26 cellular contexts compared by ENCODE assay signal in genomic region chr22:28478564-28478963, GRCh38.
"Had no signal": no experiment of that assay in that cellular context is flagged by ENCODE, and none has a peak within 500 bp of the region (broad histone marks: within the 10 kb centered on the region; RNA-seq: fewer than 3 reads in every experiment).

No MANE protein-coding gene starts in this region.

- ATAC-seq: stimulated activated effector memory CD8-positive, alpha-beta T cell treated with anti-CD3 and anti-CD28 coated beads, Interleukin-12 subunit alpha, Interleukin-12 subunit beta, amount 100 ng/mL, for 72 hours; stimulated activated memory B cell treated with anti-CD40 and anti-IgM and Interleukin-4, amounts not matched to agents 10 μg/mL and 1 μg/mL and 100 μg/mL, for 72 hours; stimulated activated naive B cell treated with anti-CD40 and anti-IgM and Interleukin-4, amounts not matched to agents 10 μg/mL and 1 μg/mL and 100 μg/mL, for 72 hours; stimulated activated naive CD8-positive, alpha-beta T cell treated with anti-CD3 and anti-CD28 coated beads, Interleukin-15, amount 100 ng/mL, for 72 hours; stimulated activated naive CD8-positive, alpha-beta T cell treated with anti-CD3 and anti-CD28 coated beads, Interleukin-15, Interleukin-2, amounts not matched to agents 100 U/mL and 50 U/mL, for 24 hours; upper lobe of right lung had no signal

- H3K36me3 ChIP-seq: stomach, suprapubic skin, thoracic aorta, thyroid gland, tibial artery, tibial nerve, transverse colon, upper lobe of left lung, upper lobe of right lung, uterus, vagina had no signal

- H3K27ac ChIP-seq: stomach, suprapubic skin, testis, thoracic aorta, thyroid gland, tibial artery, tibial nerve, transverse colon, upper lobe of left lung, upper lobe of right lung, uterus, vagina had no signal

- H3K27me3 ChIP-seq: stomach, suprapubic skin, testis, thyroid gland, tibial artery, tibial nerve, transverse colon, upper lobe of left lung, upper lobe of right lung, uterus, vagina had no signal

- H3K4me1 ChIP-seq: stomach, suprapubic skin, testis, thyroid gland, upper lobe of left lung had no signal

- DNase-seq: stimulated activated CD4-positive, alpha-beta T cell treated with anti-CD3 and anti-CD28 coated beads, Interleukin-2, amount 100 ng/mL, for 48 hours; stimulated activated CD4-positive, alpha-beta T cell treated with anti-CD3 and anti-CD28 coated beads, Interleukin-4, amount 100 ng/mL, for 1 hour; stimulated activated CD4-positive, alpha-beta T cell treated with anti-CD3 and anti-CD28 coated beads, Interleukin-4, amount 100 ng/mL, for 24 hours; stimulated activated CD4-positive, alpha-beta T cell treated with anti-CD3 and anti-CD28 coated beads, Interleukin-4, amount 100 ng/mL, for 4 hours; stimulated activated CD8-positive, alpha-beta memory T cell treated with anti-CD3 and anti-CD28 coated beads, Interleukin-4, amount 100 ng/mL, for 48 hours; stimulated activated naive B cell treated with anti-CD40 and anti-IgM and Interleukin-4, amounts not matched to agents 10 μg/mL and 1 μg/mL and 100 μg/mL, for 72 hours; stimulated activated naive CD4-positive, alpha-beta T cell; stimulated activated naive CD4-positive, alpha-beta T cell treated with Interleukin-2 at 50 U/mL for 16 hours; stimulated activated naive CD8-positive, alpha-beta T cell treated with anti-CD3 and anti-CD28 coated beads, Interleukin-15, amount 100 ng/mL, for 72 hours; stimulated activated naive CD8-positive, alpha-beta T cell treated with anti-CD3 and anti-CD28 coated beads, Interleukin-15, Interleukin-2, amounts not matched to agents 100 U/mL and 50 U/mL, for 24 hours; stomach; substantia nigra; testis; thyroid gland; tibial artery; transverse colon; trophoblast cell; upper lobe of left lung; upper lobe of right lung; uterus had no signal

- H3K4me3 ChIP-seq: stomach, suprapubic skin, testis, thoracic aorta, thyroid gland, tibial artery, tibial nerve, transverse colon, upper lobe of left lung, upper lobe of right lung, uterus, vagina had no signal

- H3K9me3 ChIP-seq: stomach, suprapubic skin, testis, thoracic aorta, thyroid gland, tibial artery, tibial nerve, transverse colon, upper lobe of left lung, upper lobe of right lung, uterus, vagina had no signal
